In genomic region chr9:41126746-41127145, GRCh38 we compare ENCODE assay signal across 12 cellular contexts. TPM values are rescaled to one million over a fixed set of nuclear protein-coding genes. Genes with fewer than 3 reads are reported as not detected.
"Had no signal": no experiment of that assay in that cellular context is flagged by ENCODE, and none has a peak within 500 bp of the region (broad histone marks: within the 10 kb centered on the region; RNA-seq: fewer than 3 reads in every experiment).

No MANE protein-coding gene starts in this region.

RNA-seq across cellular contexts. Expression of gene FOXD4L6, which starts 1.7 kb away (rescaled TPM):
- total RNA-seq: activated B cell treated with CpG ODN at 0.5 μM for 24 hours; activated CD4-positive, alpha-beta memory T cell treated with anti-CD3 and anti-CD28 coated beads for 36 hours; activated CD4-positive, alpha-beta memory T cell treated with anti-CD3 and anti-CD28 coated beads, Interleukin-2, amount 10 ng/mL, durations not matched to agents 7 days and 5 days; activated CD4-positive, alpha-beta T cell treated with anti-CD3 and anti-CD28 coated beads for 36 hours; activated CD4-positive, alpha-beta T cell treated with anti-CD3 and anti-CD28 coated beads, Interleukin-2, amount 10 ng/mL, durations not matched to agents 24 days and 14 days; activated CD4-positive, alpha-beta T cell treated with anti-CD3 and anti-CD28 coated beads, Interleukin-2, amount 10 ng/mL, durations not matched to agents 7 days and 5 days; activated CD8-positive, alpha-beta memory T cell treated with anti-CD3 and anti-CD28 coated beads for 36 hours; activated CD8-positive, alpha-beta memory T cell treated with anti-CD3 and anti-CD28 coated beads, Interleukin-2, amount 10 ng/mL, durations not matched to agents 7 days and 5 days; activated CD8-positive, alpha-beta T cell treated with anti-CD3 and anti-CD28 coated beads, Interleukin-2, amount 10 ng/mL, durations not matched to agents 7 days and 5 days; T-helper 1 cell treated with Interleukin-12 subunit alpha and Interleukin-12 subunit beta and Interleukin-4 antibody, amounts not matched to agents 30 ng/mL and 1 ng/mL, for 36 hours; T-helper 17 cell; T-helper 2 cell treated with Interferon-gamma antibody and Interleukin-4, amounts not matched to agents 100 ng/mL and 5 ng/mL, for 36 hours had no signal
